ENCODE assay signal across 1 cellular context in genomic region chr1:154808261-154808908, GRCh38.
TF ChIP-seq lines count a peak whose summit lies in the region.

No MANE protein-coding gene starts in this region.

TF ChIP-seq in SK-N-SH, 30 proteins besides CTCF, POLR2A, EP300 and RAD21 (continued from another document):
- TF ChIP-seq REST (IDR thresholded peaks at IDR 0.05; ENCODE audit: low read depth, low read length) (no peak), GATA2 (CRISPR knock-in tag; IDR thresholded peaks at IDR 0.05) (peak; percentile 75), RFX5 (IDR thresholded peaks at IDR 0.05; ENCODE audit: low read length) (no peak)
